In the genomic region with DNA sequence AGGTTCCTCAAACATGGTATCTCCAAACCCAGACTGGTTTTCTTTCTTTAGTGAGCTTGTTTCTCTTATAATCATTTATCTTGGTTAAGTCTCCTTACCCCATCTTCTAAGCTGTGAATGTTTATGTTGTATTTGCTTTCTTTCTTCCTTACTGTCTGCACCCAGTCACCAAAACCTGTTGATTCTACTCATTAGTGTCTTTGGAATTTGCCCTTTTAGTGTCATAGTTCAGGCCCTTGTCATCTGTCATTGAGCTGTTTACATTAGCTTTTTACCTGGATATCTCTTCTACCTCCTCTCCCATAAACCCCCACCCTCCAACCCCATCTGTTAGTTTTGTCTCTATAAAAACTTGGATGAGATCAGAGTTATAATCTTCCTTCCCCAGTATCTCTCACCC, we compare ENCODE assay signal across 14 cellular contexts. TPM values are rescaled to one million over a fixed set of nuclear protein-coding genes. Genes with fewer than 3 reads are reported as not detected.
DNase-seq lines count a peak whose midpoint lies in the region; ATAC-seq, FAIRE-seq and TF ChIP-seq lines count a peak whose summit lies in the region.
"Had no signal": no experiment of that assay in that cellular context is flagged by ENCODE, and none has a peak within 500 bp of the region (broad histone marks: within the 10 kb centered on the region; RNA-seq: fewer than 3 reads in every experiment).

No MANE protein-coding gene starts in this region.

- no peak for TF ChIP-seq CTCF in Caco-2 (IDR thresholded peaks at IDR 0.05; ENCODE audit: insufficient read depth in 1 of 2, low read depth in 1 of 2, low read length in 1 of 2, severe bottlenecking in 1 of 2, unreplicated experiment in 1 of 2)
- TF ChIP-seq CTCF in VCaP (conservative IDR thresholded peaks at IDR 0.05): no peak
- no peak for TF ChIP-seq CTCF in hepatocyte (IDR thresholded peaks at IDR 0.05; ENCODE audit: poor library complexity)
- no peak for TF ChIP-seq CTCF in progenitor cell of endocrine pancreas (IDR thresholded peaks at IDR 0.05; ENCODE audit: unreplicated experiment)

- peaks cover 9% of the 10 kb centered on the region for H3K9me3 Mint-ChIP-seq in Caco-2 (ENCODE audit: unreplicated experiment)
- H3K9me3 Mint-ChIP-seq in progenitor cell of endocrine pancreas (ENCODE audit: low read depth): peaks cover 3% of the 10 kb centered on the region
- H3K9me3 Mint-ChIP-seq in activated CD8-positive, alpha-beta T cell treated with anti-CD3 and anti-CD28 coated beads, Interleukin-2, amount 10 ng/mL, durations not matched to agents 7 days and 5 days (ENCODE audit: insufficient read depth): no peaks in the 10 kb centered on the region
- H3K9me3 Mint-ChIP-seq: IgD-negative memory B cell had no signal

- H3K27ac ChIP-seq in VCaP (peak overlapping the region; percentile 64), hepatocyte (peak overlapping the region; percentile 77)
- H3K27ac ChIP-seq: A549, GM23248 had no signal

- H3K27me3 ChIP-seq in Caco-2 (replicated peaks; ENCODE audit: control insufficient read depth, insufficient read depth, low read length) (no peaks in the 10 kb centered on the region), hepatocyte (no peaks in the 10 kb centered on the region)
- H3K27me3 ChIP-seq: BE2C had no signal

- H3K36me3 ChIP-seq in Caco-2 (ENCODE audit: control insufficient read depth, insufficient read depth, low read length) (peaks cover 11% of the 10 kb centered on the region), hepatocyte (replicated peaks; ENCODE audit: insufficient read depth, low read depth) (no peaks in the 10 kb centered on the region)

- FAIRE-seq in HTR-8/SVneo (lab: Jason Lieb, UNC): no peak
- FAIRE-seq: A549, H54 had no signal

- intact Hi-C loops in Caco-2 (cut with micrococcal nuclease; ENCODE audit: unreplicated experiment): no loop called here

- no TSS peak for BruUV-seq in Caco-2 (replicated peaks; lab: Mats Ljungman, UMichigan)

- no peak overlapping the region for H3K4me2 ChIP-seq in hepatocyte
- H3K4me2 ChIP-seq: A549 had no signal

- no peaks in the 10 kb centered on the region for H3K27me3 Mint-ChIP-seq in Caco-2 (ENCODE audit: insufficient read depth, unreplicated experiment)
- no peaks in the 10 kb centered on the region for H3K27me3 Mint-ChIP-seq in progenitor cell of endocrine pancreas
- no peaks in the 10 kb centered on the region for H3K27me3 Mint-ChIP-seq in activated CD8-positive, alpha-beta T cell treated with anti-CD3 and anti-CD28 coated beads, Interleukin-2, amount 10 ng/mL, durations not matched to agents 7 days and 5 days (ENCODE audit: low read depth)

- H3K9me2 ChIP-seq in hepatocyte (replicated peaks; ENCODE audit: insufficient read depth): no peaks in the 10 kb centered on the region

- no peak for ATAC-seq in activated CD8-positive, alpha-beta T cell treated with anti-CD3 and anti-CD28 coated beads, Interleukin-2, amount 10 ng/mL, durations not matched to agents 7 days and 5 days
- ATAC-seq: A549, HCT116 had no signal

- POLR2A ChIA-PET in Caco-2 (lab: Charles Lee): no interaction called here
- POLR2A ChIA-PET in activated CD8-positive, alpha-beta T cell treated with anti-CD3 and anti-CD28 coated beads, Interleukin-2, amount 10 ng/mL, durations not matched to agents 7 days and 5 days (lab: Charles Lee): no interaction called here

- H3K27ac Mint-ChIP-seq in Caco-2 (ENCODE audit: unreplicated experiment) (peak overlapping the region; percentile 49), progenitor cell of endocrine pancreas (peak overlapping the region; percentile 87)
- no peak overlapping the region for H3K27ac Mint-ChIP-seq in activated CD8-positive, alpha-beta T cell treated with anti-CD3 and anti-CD28 coated beads, Interleukin-2, amount 10 ng/mL, durations not matched to agents 7 days and 5 days
- H3K27ac Mint-ChIP-seq: IgD-negative memory B cell had no signal

- peaks cover 89% of the 10 kb centered on the region for H3K36me3 Mint-ChIP-seq in Caco-2 (ENCODE audit: insufficient read depth, unreplicated experiment)
- H3K36me3 Mint-ChIP-seq in progenitor cell of endocrine pancreas (ENCODE audit: insufficient read depth): peaks cover 52% of the 10 kb centered on the region
- no peaks in the 10 kb centered on the region for H3K36me3 Mint-ChIP-seq in activated CD8-positive, alpha-beta T cell treated with anti-CD3 and anti-CD28 coated beads, Interleukin-2, amount 10 ng/mL, durations not matched to agents 7 days and 5 days (ENCODE audit: low read depth)
- H3K36me3 Mint-ChIP-seq: IgD-negative memory B cell had no signal

- CTCF ChIA-PET in Caco-2 (lab: Charles Lee): interaction anchor here (1.0 to 1.7 kb wide), 3 partner anchors 41 to 205 kb away, joined by 3 to 6 read pairs (median 5); no protein-coding TSS in a partner anchor
- CTCF ChIA-PET in activated CD8-positive, alpha-beta T cell treated with anti-CD3 and anti-CD28 coated beads, Interleukin-2, amount 10 ng/mL, durations not matched to agents 7 days and 5 days (lab: Charles Lee): no interaction called here

- H3K9me3 ChIP-seq in Caco-2: no peaks in the 10 kb centered on the region
- H3K9me3 ChIP-seq in hepatocyte (ENCODE audit: low read depth): no peaks in the 10 kb centered on the region
- H3K9me3 ChIP-seq: A549, BE2C had no signal

- H3K4me1 ChIP-seq in Caco-2 (peaks cover 78% of the 10 kb centered on the region), hepatocyte (ENCODE audit: insufficient read depth) (peaks cover 26% of the 10 kb centered on the region)
- H3K4me1 ChIP-seq: BE2C had no signal

- peaks cover 53% of the 10 kb centered on the region for H3K4me1 Mint-ChIP-seq in Caco-2 (ENCODE audit: low read depth, unreplicated experiment)
- peaks cover 32% of the 10 kb centered on the region for H3K4me1 Mint-ChIP-seq in progenitor cell of endocrine pancreas (ENCODE audit: low read depth)
- no peaks in the 10 kb centered on the region for H3K4me1 Mint-ChIP-seq in activated CD8-positive, alpha-beta T cell treated with anti-CD3 and anti-CD28 coated beads, Interleukin-2, amount 10 ng/mL, durations not matched to agents 7 days and 5 days (ENCODE audit: low read depth)
- H3K4me1 Mint-ChIP-seq: IgD-negative memory B cell had no signal

- H3K4me3 Mint-ChIP-seq in Caco-2 (ENCODE audit: unreplicated experiment) (peak overlapping the region; percentile 27), progenitor cell of endocrine pancreas (ENCODE audit: low read depth) (no peak overlapping the region)
- H3K4me3 Mint-ChIP-seq in activated CD8-positive, alpha-beta T cell treated with anti-CD3 and anti-CD28 coated beads, Interleukin-2, amount 10 ng/mL, durations not matched to agents 7 days and 5 days: no peak overlapping the region
- H3K4me3 Mint-ChIP-seq: IgD-negative memory B cell had no signal

- peaks cover 37% of the 10 kb centered on the region for H3K79me2 ChIP-seq in hepatocyte

- H3K4me3 ChIP-seq in Caco-2 (ENCODE audit: low read depth, low read length) (no peak overlapping the region), hepatocyte (no peak overlapping the region)
- H3K4me3 ChIP-seq: A549, GM23248 had no signal

- no peak overlapping the region for H2AFZ ChIP-seq in hepatocyte
- H2AFZ ChIP-seq: GM23248 had no signal

- DNase-seq in Caco-2 (peak in 1 of 2 experiments; percentile 53), hepatocyte (ENCODE audit: low spot score) (no peak), progenitor cell of endocrine pancreas (ENCODE audit: low spot score, unreplicated experiment) (no peak), HTR-8/SVneo (ENCODE audit: insufficient read length, low spot score) (no peak)
- no peak for DNase-seq in activated CD8-positive, alpha-beta T cell treated with anti-CD3 and anti-CD28 coated beads, Interleukin-2, amount 10 ng/mL, durations not matched to agents 7 days and 5 days
- DNase-seq: BE2C, Calu3, DMS 273 treated with DMSO at 0.1 percent for 48 hours, GM23248 had no signal

- no peaks in the 10 kb centered on the region for H4K20me1 ChIP-seq in hepatocyte (ENCODE audit: insufficient read depth, poor library complexity, severe bottlenecking)

RNA-seq across cellular contexts. Expression of a gene that starts 59.9 kb away (rescaled TPM):
- total RNA-seq in Caco-2 (2022) (60.8 and 64.6 TPM in 2 replicates), hepatocyte (46.7 and 57.7 TPM in 2 replicates), progenitor cell of endocrine pancreas (44.8 and 45.8 TPM in 2 replicates)
- 22.1 and 23.8 TPM in 2 replicates for polyA plus RNA-seq in hepatocyte
- total RNA-seq in activated CD8-positive, alpha-beta T cell treated with anti-CD3 and anti-CD28 coated beads, Interleukin-2, amount 10 ng/mL, durations not matched to agents 7 days and 5 days: 1 to 10 TPM; 6.6 to 8.4 TPM
- polyA plus RNA-seq: IgD-negative memory B cell had no signal
